In the genomic region with DNA sequence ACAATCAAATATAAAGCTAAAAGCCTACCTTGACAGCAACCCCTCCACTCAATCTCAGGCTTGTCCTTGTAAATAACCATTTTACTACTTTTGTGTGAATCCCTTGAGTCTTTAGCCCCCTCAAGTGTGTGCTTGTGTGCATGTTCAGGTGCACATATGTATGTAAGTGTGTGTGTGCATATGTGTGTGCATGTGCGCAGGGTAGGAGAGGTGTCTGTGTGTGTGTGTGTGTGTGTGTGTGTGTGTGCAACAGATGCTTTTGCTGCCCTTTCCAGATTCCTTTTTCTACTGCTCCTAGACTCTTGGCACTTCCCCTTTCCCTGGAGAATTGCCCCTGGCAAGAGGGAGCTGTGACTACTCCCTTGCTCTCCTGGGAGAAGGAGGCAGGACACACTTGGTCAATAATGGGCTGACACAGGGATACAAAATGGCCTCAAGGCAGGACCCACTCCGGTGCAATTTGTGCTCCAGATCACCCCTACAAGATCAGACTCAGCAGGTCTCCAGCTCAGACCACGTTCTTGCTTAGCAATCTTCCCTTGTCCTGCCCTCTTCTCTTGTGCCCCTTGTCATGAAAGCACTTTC, we compare ENCODE assay signal across 27 cellular contexts.
"Had no signal": no experiment of that assay in that cellular context is flagged by ENCODE, and none has a peak within 500 bp of the region (broad histone marks: within the 10 kb centered on the region; RNA-seq: fewer than 3 reads in every experiment).

No MANE protein-coding gene starts in this region.

- FAIRE-seq: endometrium, kidney, urothelium cell line had no signal

- H3K4me3 ChIP-seq: esophagus squamous epithelium, gastrocnemius medialis, lung, mucosa of descending colon, prostate gland, skin epidermis, spleen, thoracic aorta, tibial nerve, upper lobe of left lung had no signal

- H3K4me1 ChIP-seq: esophagus squamous epithelium, gastrocnemius medialis, prostate gland, spleen, tibial nerve, upper lobe of left lung had no signal

- H3K27me3 Mint-ChIP-seq: effector memory CD8-positive, alpha-beta T cell; naive B cell; stimulated activated naive B cell treated with anti-CD40 and anti-IgM and Interleukin-4, amounts not matched to agents 10 μg/mL and 1 μg/mL and 100 μg/mL, for 72 hours; stimulated activated naive CD8-positive, alpha-beta T cell treated with anti-CD3 and anti-CD28 coated beads, Interleukin-15, Interleukin-2, amounts not matched to agents 100 ng/mL and 50 ng/mL, for 24 hours had no signal

- ATAC-seq: effector memory CD8-positive, alpha-beta T cell; gastrocnemius medialis; left lobe of liver; mucosa of descending colon; right cardiac atrium; stimulated activated naive B cell treated with anti-CD40 and anti-IgM and Interleukin-4, amounts not matched to agents 10 μg/mL and 1 μg/mL and 100 μg/mL, for 72 hours had no signal

- DNase-seq: cortex of kidney; effector memory CD8-positive, alpha-beta T cell; erythroblast; esophagus squamous epithelium; gastrocnemius medialis; head of caudate nucleus; kidney; mesenchymal stem cell; mucosa of descending colon; naive B cell; nucleus accumbens; right cardiac atrium; spleen; stimulated activated CD4-positive, alpha-beta T cell treated with anti-CD3 and anti-CD28 coated beads, Interleukin-4, amount 100 ng/mL, for 4 hours; stimulated activated naive B cell treated with anti-CD40 and anti-IgM and Interleukin-4, amounts not matched to agents 10 μg/mL and 1 μg/mL and 100 μg/mL, for 72 hours; upper lobe of left lung had no signal

- H3K27me3 ChIP-seq: esophagus squamous epithelium, gastrocnemius medialis, spleen, tibial nerve, upper lobe of left lung had no signal

- H3K27ac Mint-ChIP-seq: effector memory CD8-positive, alpha-beta T cell; mesothelial cell of epicardium; naive B cell; nephron; stimulated activated naive B cell treated with anti-CD40 and anti-IgM and Interleukin-4, amounts not matched to agents 10 μg/mL and 1 μg/mL and 100 μg/mL, for 72 hours; stimulated activated naive CD8-positive, alpha-beta T cell treated with anti-CD3 and anti-CD28 coated beads, Interleukin-15, Interleukin-2, amounts not matched to agents 100 ng/mL and 50 ng/mL, for 24 hours had no signal

- H3K36me3 ChIP-seq: esophagus squamous epithelium, gastrocnemius medialis, prostate gland, spleen, thoracic aorta, tibial nerve, upper lobe of left lung had no signal

- H3K27ac ChIP-seq: esophagus squamous epithelium, gastrocnemius medialis, prostate gland, skin epidermis, spleen, thoracic aorta, tibial nerve, upper lobe of left lung had no signal

- H3K4me3 Mint-ChIP-seq: effector memory CD8-positive, alpha-beta T cell; mesothelial cell of epicardium; naive B cell; nephron; stimulated activated naive B cell treated with anti-CD40 and anti-IgM and Interleukin-4, amounts not matched to agents 10 μg/mL and 1 μg/mL and 100 μg/mL, for 72 hours; stimulated activated naive CD8-positive, alpha-beta T cell treated with anti-CD3 and anti-CD28 coated beads, Interleukin-15, Interleukin-2, amounts not matched to agents 100 ng/mL and 50 ng/mL, for 24 hours had no signal

- H3K4me1 Mint-ChIP-seq: mesothelial cell of epicardium; nephron; stimulated activated naive B cell treated with anti-CD40 and anti-IgM and Interleukin-4, amounts not matched to agents 10 μg/mL and 1 μg/mL and 100 μg/mL, for 72 hours had no signal

- H3K9me3 ChIP-seq: gastrocnemius medialis, prostate gland had no signal
